21 cellular contexts compared by ENCODE assay signal in the genomic region with DNA sequence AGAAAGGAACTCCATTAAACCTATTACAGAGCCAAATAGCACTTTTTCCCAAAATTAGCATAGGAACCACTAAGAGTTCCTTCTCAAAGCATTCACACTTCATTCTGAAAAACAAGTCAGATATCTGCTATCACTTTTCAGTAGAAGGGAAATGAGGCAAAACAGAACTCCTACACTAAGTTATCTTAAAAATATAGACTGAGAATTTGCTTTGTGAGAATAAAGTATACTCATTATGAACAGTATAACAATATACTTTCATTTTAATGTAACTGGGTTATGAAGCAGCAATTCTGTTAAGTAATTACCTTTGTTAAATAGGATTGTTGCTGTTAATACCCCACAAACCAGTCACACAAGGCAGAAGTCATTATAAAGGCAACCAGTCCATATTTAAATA. TPM values are rescaled to one million over a fixed set of nuclear protein-coding genes. Genes with fewer than 3 reads are reported as not detected.
DNase-seq lines count a peak whose midpoint lies in the region; ATAC-seq, FAIRE-seq and TF ChIP-seq lines count a peak whose summit lies in the region.
"Had no signal": no experiment of that assay in that cellular context is flagged by ENCODE, and none has a peak within 500 bp of the region (broad histone marks: within the 10 kb centered on the region; RNA-seq: fewer than 3 reads in every experiment).

No MANE protein-coding gene starts in this region.

- H4K20me1 ChIP-seq in SK-N-SH (ENCODE audit: insufficient read depth) = peaks cover 14% of the 10 kb centered on the region; the same call in 1 of the 2 replicates

- no peak overlapping the region for H2AFZ ChIP-seq in SK-N-SH (ENCODE audit: low read depth)

- H3K27me3 ChIP-seq in SK-N-SH (ENCODE audit: insufficient read depth) = no peaks in the 10 kb centered on the region
- no peaks in the 10 kb centered on the region for H3K27me3 ChIP-seq in lower lobe of right lung (ENCODE audit: low read depth)
- H3K27me3 ChIP-seq: BE2C had no signal

- peaks cover 0 to 32% of the 10 kb centered on the region in 2 donors for H3K36me3 Mint-ChIP-seq in activated T-cell treated with anti-CD3 and anti-CD28 coated beads, Interleukin-2, amount 50 U/mL, for 72 hours (ENCODE audit: insufficient read depth in 2 of 2)
- H3K36me3 Mint-ChIP-seq in T-helper 17 cell (ENCODE audit: low read depth) = peaks cover 7% of the 10 kb centered on the region

- peak; percentile 86 for FAIRE-seq in islet of Langerhans (lab: Jason Lieb, UNC)
- FAIRE-seq: G401.6, K562 had no signal

- CTCF ChIA-PET in SK-N-SH (lab: Yijun Ruan, JAX) = no interaction called here

- H3K4me3 Mint-ChIP-seq in activated T-cell treated with anti-CD3 and anti-CD28 coated beads, Interleukin-2, amount 50 U/mL, for 72 hours = peak overlapping the region in 1 of 2 donors; percentile 68
- no peak overlapping the region for H3K4me3 Mint-ChIP-seq in T-helper 17 cell
- H3K4me3 Mint-ChIP-seq: CD8-positive, alpha-beta memory T cell had no signal

- H3K27ac ChIP-seq in SK-N-SH (ENCODE audit: low read depth in 2 of 2, low read length in 1 of 2) = no peak overlapping the region
- H3K27ac ChIP-seq in lower lobe of right lung = no peak overlapping the region
- H3K27ac ChIP-seq: 22Rv1 had no signal

- H3F3A ChIP-seq in SK-N-SH (replicated peaks; ENCODE audit: insufficient read depth) = peaks cover 36% of the 10 kb centered on the region

- H3K4me1 Mint-ChIP-seq in activated T-cell treated with anti-CD3 and anti-CD28 coated beads, Interleukin-2, amount 50 U/mL, for 72 hours (ENCODE audit: low read depth) = peaks cover 43% of the 10 kb centered on the region
- peaks cover 8% of the 10 kb centered on the region for H3K4me1 Mint-ChIP-seq in T-helper 17 cell

- H3K9me2 ChIP-seq in SK-N-SH = no peaks in the 10 kb centered on the region

- no peaks in the 10 kb centered on the region for H3K27me3 Mint-ChIP-seq in activated T-cell treated with anti-CD3 and anti-CD28 coated beads, Interleukin-2, amount 50 U/mL, for 72 hours (ENCODE audit: low read depth)
- no peaks in the 10 kb centered on the region for H3K27me3 Mint-ChIP-seq in T-helper 17 cell
- H3K27me3 Mint-ChIP-seq: CD8-positive, alpha-beta memory T cell had no signal

- no peak for ATAC-seq in SK-N-SH treated with all-trans-retinoic acid at 6 μM for 48 hours
- ATAC-seq in activated T-cell treated with anti-CD3 and anti-CD28 coated beads, Interleukin-2, amount 50 U/mL, for 72 hours (replicated peaks in 1 of 2) = peak; percentile 44 to 83
- ATAC-seq in T-helper 17 cell = no peak
- ATAC-seq in lower lobe of right lung = no peak
- ATAC-seq in GM21423 (IDR thresholded peaks at IDR 0.05; ENCODE audit: unreplicated experiment) = no peak

- no peak for DNase-seq in SK-N-SH
- no peak for DNase-seq in activated T-cell treated with anti-CD3 and anti-CD28 coated beads, Interleukin-2, amount 50 U/mL, for 72 hours
- no peak for DNase-seq in activated T-cell treated with anti-CD3 and anti-CD28 coated beads, Interleukin-2, amount 50 U/mL, for 1 hour
- no peak for DNase-seq in T-helper 17 cell
- no peak for DNase-seq in lower lobe of right lung
- DNase-seq: BE2C; CD8-positive, alpha-beta memory T cell; DMS79; NCI-H1436 treated with DMSO at 0.1 percent for 48 hours; NCI-H2029 treated with DMSO at 0.1 percent for 48 hours; NCI-H2171 treated with DMSO at 0.1 percent for 48 hours; NCI-H446 treated with DMSO at 0.1 percent for 48 hours; NCI-H774; RPMI8226 had no signal

- TF ChIP-seq CTCF in SK-N-SH (IDR thresholded peaks at IDR 0.05) (no peak), lower lobe of right lung (IDR thresholded peaks at IDR 0.05) (no peak)

- no peak overlapping the region for H3K4me3 ChIP-seq in SK-N-SH (ENCODE audit: low read depth in 2 of 2, low read length in 1 of 2)
- H3K4me3 ChIP-seq in lower lobe of right lung = no peak overlapping the region
- H3K4me3 ChIP-seq: HAP-1, K562 had no signal

- no peaks in the 10 kb centered on the region; a peak in 1 of 4 replicates for H3K4me1 ChIP-seq in SK-N-SH (ENCODE audit: control insufficient read depth in 1 of 2, insufficient read depth in 2 of 2, low read depth in 1 of 2, low read length in 1 of 2)
- H3K4me1 ChIP-seq in lower lobe of right lung = no peaks in the 10 kb centered on the region
- H3K4me1 ChIP-seq: BE2C had no signal

- H3K9me3 Mint-ChIP-seq in activated T-cell treated with anti-CD3 and anti-CD28 coated beads, Interleukin-2, amount 50 U/mL, for 72 hours = no peaks in the 10 kb centered on the region
- H3K9me3 Mint-ChIP-seq: CD8-positive, alpha-beta memory T cell had no signal

- intact Hi-C loops in lower lobe of right lung (cut with DNase I) = no loop called here

- H3K79me2 ChIP-seq in SK-N-SH (ENCODE audit: insufficient read depth) = peaks cover 91% of the 10 kb centered on the region

- POLR2A ChIA-PET in SK-N-SH (lab: Yijun Ruan, JAX) = no interaction called here

- H3K27ac Mint-ChIP-seq in activated T-cell treated with anti-CD3 and anti-CD28 coated beads, Interleukin-2, amount 50 U/mL, for 72 hours = peak overlapping the region; percentile 93
- peak overlapping the region; percentile 16 for H3K27ac Mint-ChIP-seq in T-helper 17 cell

- H3K4me2 ChIP-seq in SK-N-SH = no peak overlapping the region

- peaks cover 82 to 83% of the 10 kb centered on the region in 2 experiments for H3K36me3 ChIP-seq in SK-N-SH (replicated peaks in 1 of 2; ENCODE audit: control insufficient read depth in 1 of 2, insufficient read depth in 2 of 2, low read length in 1 of 2)
- H3K36me3 ChIP-seq in lower lobe of right lung = peaks cover 80% of the 10 kb centered on the region

- TF ChIP-seq EP300 in SK-N-SH (IDR thresholded peaks at IDR 0.05; ENCODE audit: borderline replicate concordance in 1 of 2, low read depth in 1 of 2, low read length in 1 of 2) = no peak

- no peaks in the 10 kb centered on the region for H3K9me3 ChIP-seq in SK-N-SH
- no peaks in the 10 kb centered on the region for H3K9me3 ChIP-seq in T-helper 17 cell (ENCODE audit: control insufficient read depth, low read length, poor library complexity, severe bottlenecking)
- no peaks in the 10 kb centered on the region for H3K9me3 ChIP-seq in lower lobe of right lung
- H3K9me3 ChIP-seq: BE2C, HAP-1 had no signal

- no peak overlapping the region for H3K9ac ChIP-seq in SK-N-SH

- TF ChIP-seq RAD21 in SK-N-SH (IDR thresholded peaks at IDR 0.05; ENCODE audit: low read length) = no peak

TF ChIP-seq in SK-N-SH treated with all-trans-retinoic acid at 6 μM for 48 hours, 23 proteins besides CTCF, POLR2A, EP300 and RAD21:
- TF ChIP-seq ZC3H10 (CRISPR knock-in tag; IDR thresholded peaks at IDR 0.05) = 0 out of 2 replicates have a peak, but pooled peaks have one; percentile 0
- TF ChIP-seq ZNF70 (CRISPR knock-in tag; IDR thresholded peaks at IDR 0.05) = no peak

TF ChIP-seq in SK-N-SH, 30 proteins besides CTCF, POLR2A, EP300 and RAD21 (continues in another document):
- TF ChIP-seq RXRA (IDR thresholded peaks at IDR 0.05; ENCODE audit: borderline replicate concordance, low read depth) (no peak), NFIC (IDR thresholded peaks at IDR 0.05; ENCODE audit: borderline replicate concordance) (no peak), YY1 (IDR thresholded peaks at IDR 0.05; ENCODE audit: low read depth) (no peak), JUND (IDR thresholded peaks at IDR 0.05) (no peak), EZH2phosphoT487 (IDR thresholded peaks at IDR 0.05; ENCODE audit: borderline replicate concordance, low read depth) (no peak)
- TF ChIP-seq, protein P1, sequence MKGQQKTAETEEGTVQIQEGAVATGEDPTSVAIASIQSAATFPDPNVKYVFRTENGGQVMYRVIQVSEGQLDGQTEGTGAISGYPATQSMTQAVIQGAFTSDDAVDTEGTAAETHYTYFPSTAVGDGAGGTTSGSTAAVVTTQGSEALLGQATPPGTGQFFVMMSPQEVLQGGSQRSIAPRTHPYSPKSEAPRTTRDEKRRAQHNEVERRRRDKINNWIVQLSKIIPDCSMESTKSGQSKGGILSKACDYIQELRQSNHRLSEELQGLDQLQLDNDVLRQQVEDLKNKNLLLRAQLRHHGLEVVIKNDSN (IDR thresholded peaks at IDR 0.05; ENCODE audit: borderline replicate concordance, low read depth) = no peak
- TF ChIP-seq, protein P2, sequence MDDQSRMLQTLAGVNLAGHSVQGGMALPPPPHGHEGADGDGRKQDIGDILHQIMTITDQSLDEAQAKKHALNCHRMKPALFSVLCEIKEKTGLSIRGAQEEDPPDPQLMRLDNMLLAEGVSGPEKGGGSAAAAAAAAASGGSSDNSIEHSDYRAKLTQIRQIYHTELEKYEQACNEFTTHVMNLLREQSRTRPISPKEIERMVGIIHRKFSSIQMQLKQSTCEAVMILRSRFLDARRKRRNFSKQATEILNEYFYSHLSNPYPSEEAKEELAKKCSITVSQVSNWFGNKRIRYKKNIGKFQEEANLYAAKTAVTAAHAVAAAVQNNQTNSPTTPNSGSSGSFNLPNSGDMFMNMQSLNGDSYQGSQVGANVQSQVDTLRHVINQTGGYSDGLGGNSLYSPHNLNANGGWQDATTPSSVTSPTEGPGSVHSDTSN (IDR thresholded peaks at IDR 0.05) = no peak

RNA-seq across cellular contexts. Expression of a gene that starts 8.7 kb away (rescaled TPM):
- polyA plus RNA-seq in SK-N-SH (2012; rRNA removed) = 7.7 and 9.7 TPM in 2 replicates
- polyA plus RNA-seq in SK-N-SH (2012; cell fraction: cytosol; rRNA removed) = 10.0 and 10.8 TPM in 2 replicates
- 16.3 and 17.2 TPM in 2 replicates for polyA plus RNA-seq in SK-N-SH (2012; cell fraction: nucleus; rRNA removed)
- 10 to 100 TPM; 13.8 to 21.1 TPM for total RNA-seq in activated T-cell treated with anti-CD3 and anti-CD28 coated beads, Interleukin-2, amount 50 U/mL, for 72 hours
- total RNA-seq in T-helper 17 cell = 10 to 100 TPM in 1 of 2 donors, 1 to 10 TPM in 1; 9.5 to 14.8 TPM
- total RNA-seq in lower lobe of right lung = 15.6 TPM

RNA-seq across cellular contexts. Expression of a gene that starts 11.0 kb away (rescaled TPM):
- 10.6 and 12.5 TPM in 2 replicates for polyA plus RNA-seq in SK-N-SH (2012; rRNA removed)
- 15.1 and 20.7 TPM in 2 replicates for polyA plus RNA-seq in SK-N-SH (2012; cell fraction: cytosol; rRNA removed)
- polyA plus RNA-seq in SK-N-SH (2012; cell fraction: nucleus; rRNA removed) = 10.3 and 13.0 TPM in 2 replicates
- 10 to 100 TPM; 40.8 to 41.4 TPM for total RNA-seq in activated T-cell treated with anti-CD3 and anti-CD28 coated beads, Interleukin-2, amount 50 U/mL, for 72 hours
- total RNA-seq in T-helper 17 cell (1 to 10 TPM; 4.5 to 5.9 TPM), lower lobe of right lung (5.1 TPM)

Comparison
In these comparisons a context has a peak if more than half of its experiments do, and no peak if none do; other contexts are left out.
1. ATAC-seq: peak in activated T-cell treated with anti-CD3 and anti-CD28 coated beads, Interleukin-2, amount 50 U/mL, for 72 hours (2 of 2); none in SK-N-SH treated with all-trans-retinoic acid at 6 μM for 48 hours (single experiment), T-helper 17 cell (single experiment), lower lobe of right lung (0 of 2) and GM21423 (single experiment).